ENCODE assay signal across 1 cellular context in genomic region chr17:60388742-60389141, GRCh38.
TF ChIP-seq lines count a peak whose summit lies in the region.

No MANE protein-coding gene starts in this region.

TF ChIP-seq in K562, 482 proteins besides CTCF, POLR2A, EP300 and RAD21 (continued from another document):
- TF ChIP-seq ZBTB5 (IDR thresholded peaks at IDR 0.05), result no peak
- 0 out of 4 replicates have a peak, but pooled peaks of 1 of the 2 experiments have one; percentile 45 for TF ChIP-seq ARNT (IDR thresholded peaks at IDR 0.05)
- no peak for TF ChIP-seq JUN (IDR thresholded peaks at IDR 0.05; ENCODE audit: borderline replicate concordance, low read depth, low read length)
- no peak for TF ChIP-seq JUN (CRISPR knock-in tag; IDR thresholded peaks at IDR 0.05; ENCODE audit: borderline replicate concordance)
- peak; percentile 41; the same call in 1 of the 2 replicates for TF ChIP-seq FOXM1 (IDR thresholded peaks at IDR 0.05; ENCODE audit: low read depth)
- no peak for TF ChIP-seq FOXM1 (CRISPR knock-in tag; IDR thresholded peaks at IDR 0.05; ENCODE audit: low read depth)
- TF ChIP-seq HLTF (IDR thresholded peaks at IDR 0.05), result no peak
- peak in 1 of 2 experiments; percentile 56; a peak in 1 of 4 replicates for TF ChIP-seq TBL1XR1 (IDR thresholded peaks at IDR 0.05; ENCODE audit: low read length in 2 of 2)
- TF ChIP-seq, protein P1, sequence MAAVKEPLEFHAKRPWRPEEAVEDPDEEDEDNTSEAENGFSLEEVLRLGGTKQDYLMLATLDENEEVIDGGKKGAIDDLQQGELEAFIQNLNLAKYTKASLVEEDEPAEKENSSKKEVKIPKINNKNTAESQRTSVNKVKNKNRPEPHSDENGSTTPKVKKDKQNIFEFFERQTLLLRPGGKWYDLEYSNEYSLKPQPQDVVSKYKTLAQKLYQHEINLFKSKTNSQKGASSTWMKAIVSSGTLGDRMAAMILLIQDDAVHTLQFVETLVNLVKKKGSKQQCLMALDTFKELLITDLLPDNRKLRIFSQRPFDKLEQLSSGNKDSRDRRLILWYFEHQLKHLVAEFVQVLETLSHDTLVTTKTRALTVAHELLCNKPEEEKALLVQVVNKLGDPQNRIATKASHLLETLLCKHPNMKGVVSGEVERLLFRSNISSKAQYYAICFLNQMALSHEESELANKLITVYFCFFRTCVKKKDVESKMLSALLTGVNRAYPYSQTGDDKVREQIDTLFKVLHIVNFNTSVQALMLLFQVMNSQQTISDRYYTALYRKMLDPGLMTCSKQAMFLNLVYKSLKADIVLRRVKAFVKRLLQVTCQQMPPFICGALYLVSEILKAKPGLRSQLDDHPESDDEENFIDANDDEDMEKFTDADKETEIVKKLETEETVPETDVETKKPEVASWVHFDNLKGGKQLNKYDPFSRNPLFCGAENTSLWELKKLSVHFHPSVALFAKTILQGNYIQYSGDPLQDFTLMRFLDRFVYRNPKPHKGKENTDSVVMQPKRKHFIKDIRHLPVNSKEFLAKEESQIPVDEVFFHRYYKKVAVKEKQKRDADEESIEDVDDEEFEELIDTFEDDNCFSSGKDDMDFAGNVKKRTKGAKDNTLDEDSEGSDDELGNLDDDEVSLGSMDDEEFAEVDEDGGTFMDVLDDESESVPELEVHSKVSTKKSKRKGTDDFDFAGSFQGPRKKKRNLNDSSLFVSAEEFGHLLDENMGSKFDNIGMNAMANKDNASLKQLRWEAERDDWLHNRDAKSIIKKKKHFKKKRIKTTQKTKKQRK (IDR thresholded peaks at IDR 0.05; ENCODE audit: borderline replicate concordance, low read depth, low read length), result no peak
- TF ChIP-seq UBTF (IDR thresholded peaks at IDR 0.05; ENCODE audit: borderline replicate concordance in 1 of 2, low read depth in 2 of 2, low read length in 2 of 2), result no peak
- 0 out of 2 replicates have a peak, but pooled peaks have one; percentile 8 for TF ChIP-seq MXI1 (IDR thresholded peaks at IDR 0.05; ENCODE audit: low read depth, low read length)
- TF ChIP-seq JUND (IDR thresholded peaks at IDR 0.05; ENCODE audit: borderline replicate concordance, low read depth, low read length), result 0 out of 2 replicates have a peak, but pooled peaks have one; percentile 13
- no peak for TF ChIP-seq JUND (tag; IDR thresholded peaks at IDR 0.05; ENCODE audit: borderline replicate concordance, low read depth, low read length)
- peak; percentile 76 for TF ChIP-seq DPF2 (IDR thresholded peaks at IDR 0.05)
- TF ChIP-seq, protein P2, sequence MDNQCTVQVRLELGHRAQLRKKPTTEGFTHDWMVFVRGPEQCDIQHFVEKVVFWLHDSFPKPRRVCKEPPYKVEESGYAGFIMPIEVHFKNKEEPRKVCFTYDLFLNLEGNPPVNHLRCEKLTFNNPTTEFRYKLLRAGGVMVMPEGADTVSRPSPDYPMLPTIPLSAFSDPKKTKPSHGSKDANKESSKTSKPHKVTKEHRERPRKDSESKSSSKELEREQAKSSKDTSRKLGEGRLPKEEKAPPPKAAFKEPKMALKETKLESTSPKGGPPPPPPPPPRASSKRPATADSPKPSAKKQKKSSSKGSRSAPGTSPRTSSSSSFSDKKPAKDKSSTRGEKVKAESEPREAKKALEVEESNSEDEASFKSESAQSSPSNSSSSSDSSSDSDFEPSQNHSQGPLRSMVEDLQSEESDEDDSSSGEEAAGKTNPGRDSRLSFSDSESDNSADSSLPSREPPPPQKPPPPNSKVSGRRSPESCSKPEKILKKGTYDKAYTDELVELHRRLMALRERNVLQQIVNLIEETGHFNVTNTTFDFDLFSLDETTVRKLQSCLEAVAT (IDR thresholded peaks at IDR 0.05), result peak in 1 of 2 experiments; percentile 29; a peak in 2 of 4 replicates
- no peak for TF ChIP-seq ZNF217 (CRISPR knock-in tag; IDR thresholded peaks at IDR 0.05)
- no peak for TF ChIP-seq RBM39 (optimal IDR thresholded peaks at IDR 0.05; ENCODE audit: low read depth, low read length)
- no peak for TF ChIP-seq DMBX1 (CRISPR knock-in tag; IDR thresholded peaks at IDR 0.05; ENCODE audit: borderline replicate concordance)
- no peak for TF ChIP-seq ID3 (CRISPR knock-in tag; IDR thresholded peaks at IDR 0.05)
- TF ChIP-seq ID3 (tag; IDR thresholded peaks at IDR 0.05), result no peak
- TF ChIP-seq PTRF (tag; IDR thresholded peaks at IDR 0.05), result no peak
- TF ChIP-seq, protein P3, sequence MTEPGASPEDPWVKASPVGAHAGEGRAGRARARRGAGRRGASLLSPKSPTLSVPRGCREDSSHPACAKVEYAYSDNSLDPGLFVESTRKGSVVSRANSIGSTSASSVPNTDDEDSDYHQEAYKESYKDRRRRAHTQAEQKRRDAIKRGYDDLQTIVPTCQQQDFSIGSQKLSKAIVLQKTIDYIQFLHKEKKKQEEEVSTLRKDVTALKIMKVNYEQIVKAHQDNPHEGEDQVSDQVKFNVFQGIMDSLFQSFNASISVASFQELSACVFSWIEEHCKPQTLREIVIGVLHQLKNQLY (CRISPR knock-in tag; conservative IDR thresholded peaks at IDR 0.05), result no peak
- no peak for TF ChIP-seq RBFOX2 (IDR thresholded peaks at IDR 0.05; ENCODE audit: low read depth, low read length)
- no peak for TF ChIP-seq NR3C1 (CRISPR knock-in tag; IDR thresholded peaks at IDR 0.05)
- 0 out of 4 replicates have a peak, but pooled peaks of 1 of the 2 experiments have one; percentile 3 for TF ChIP-seq RCOR1 (IDR thresholded peaks at IDR 0.05; ENCODE audit: borderline replicate concordance in 1 of 2, low read depth in 2 of 2, low read length in 2 of 2)
- TF ChIP-seq CCAR2 (IDR thresholded peaks at IDR 0.05; ENCODE audit: low read depth, low read length), result no peak
- no peak for TF ChIP-seq BCLAF1 (IDR thresholded peaks at IDR 0.05; ENCODE audit: borderline replicate concordance in 1 of 2, control insufficient read depth in 1 of 2, low read depth in 2 of 2, low read length in 1 of 2)
- peak; percentile 53; the same call in 1 of the 2 replicates for TF ChIP-seq SMARCA4 (IDR thresholded peaks at IDR 0.05)
- peak; percentile 8; the same call in 1 of the 2 replicates for TF ChIP-seq BHLHE40 (IDR thresholded peaks at IDR 0.05; ENCODE audit: low read length)
- TF ChIP-seq ZNF384 (IDR thresholded peaks at IDR 0.05; ENCODE audit: low read depth, low read length), result peak; percentile 54; the same call in 1 of the 2 replicates
- peak; percentile 69 for TF ChIP-seq TAL1 (IDR thresholded peaks at IDR 0.05)
- TF ChIP-seq MCM3 (IDR thresholded peaks at IDR 0.05), result no peak
- TF ChIP-seq POU5F1 (IDR thresholded peaks at IDR 0.05; ENCODE audit: borderline replicate concordance, low read depth, low read length, partially characterized antibody), result no peak
- TF ChIP-seq MBD1 (CRISPR knock-in tag; IDR thresholded peaks at IDR 0.05), result no peak
- TF ChIP-seq TCF3 (CRISPR knock-in tag; IDR thresholded peaks at IDR 0.05), result peak; percentile 87
- TF ChIP-seq ARID1B (IDR thresholded peaks at IDR 0.05), result peak; percentile 83
- TF ChIP-seq, protein P4, sequence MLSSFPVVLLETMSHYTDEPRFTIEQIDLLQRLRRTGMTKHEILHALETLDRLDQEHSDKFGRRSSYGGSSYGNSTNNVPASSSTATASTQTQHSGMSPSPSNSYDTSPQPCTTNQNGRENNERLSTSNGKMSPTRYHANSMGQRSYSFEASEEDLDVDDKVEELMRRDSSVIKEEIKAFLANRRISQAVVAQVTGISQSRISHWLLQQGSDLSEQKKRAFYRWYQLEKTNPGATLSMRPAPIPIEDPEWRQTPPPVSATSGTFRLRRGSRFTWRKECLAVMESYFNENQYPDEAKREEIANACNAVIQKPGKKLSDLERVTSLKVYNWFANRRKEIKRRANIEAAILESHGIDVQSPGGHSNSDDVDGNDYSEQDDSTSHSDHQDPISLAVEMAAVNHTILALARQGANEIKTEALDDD (IDR thresholded peaks at IDR 0.05), result peak; percentile 58; the same call in 1 of the 2 replicates
- TF ChIP-seq SMAD1 (IDR thresholded peaks at IDR 0.05; ENCODE audit: low read depth, low read length, partially characterized antibody), result no peak
- no peak for TF ChIP-seq ZNF175 (CRISPR knock-in tag; IDR thresholded peaks at IDR 0.05; ENCODE audit: low read depth)
